ENCODE assay signal across 8 cellular contexts in genomic region chr9:112443200-112443599, GRCh38. TPM values are rescaled to one million over a fixed set of nuclear protein-coding genes. Genes with fewer than 3 reads are reported as not detected.
A peak's percentile ranks its signal among the peaks of the same experiment; 100 is the strongest.
DNase-seq lines count a peak whose midpoint lies in the region; ATAC-seq and TF ChIP-seq lines count a peak whose summit lies in the region.

No MANE protein-coding gene starts in this region.

- H3K27ac ChIP-seq in transverse colon: no peak overlapping the region

- in situ Hi-C loops in transverse colon (cut with MboI; ENCODE audit: low pct_ligation_motif_present in 1 of 4, low pct_unique_long_range_greater_than_20kb in 1 of 4, low sequenced_read_pairs in 3 of 4): no loop called here

- H3K4me3 ChIP-seq in AG09309 (ENCODE audit: control insufficient read depth, low read depth, low read length) (no peak overlapping the region), fibroblast of pulmonary artery (replicated peaks; ENCODE audit: low read depth, low read length) (no peak overlapping the region), transverse colon (no peak overlapping the region)

- no peak for TF ChIP-seq POLR2A in transverse colon (IDR thresholded peaks at IDR 0.05)

- no peaks in the 10 kb centered on the region for H3K27me3 ChIP-seq in transverse colon

- intact Hi-C loops in transverse colon (cut with DNase I; ENCODE audit: low total_unique reads): no loop called here

- TF ChIP-seq CTCF in AG09309 (IDR thresholded peaks at IDR 0.05; ENCODE audit: control insufficient read depth, insufficient read depth, low read depth, low read length, missing control alignments): peak; percentile 61
- TF ChIP-seq CTCF in GM12874 (IDR thresholded peaks at IDR 0.05; ENCODE audit: insufficient read depth, low read depth, low read length): peak; percentile 27; the same call in 1 of the 2 replicates
- TF ChIP-seq CTCF in fibroblast of pulmonary artery (IDR thresholded peaks at IDR 0.05; ENCODE audit: low read length, missing control alignments): peak; percentile 59
- peak; percentile 22 to 46 (median 36) for TF ChIP-seq CTCF in transverse colon (IDR thresholded peaks at IDR 0.05)

- H3K9me3 ChIP-seq in transverse colon: no peaks in the 10 kb centered on the region

- TF ChIP-seq EP300 in transverse colon (IDR thresholded peaks at IDR 0.05; ENCODE audit: low read depth): no peak

- ATAC-seq in GM21786 (IDR thresholded peaks at IDR 0.05; ENCODE audit: unreplicated experiment): no peak
- no peak for ATAC-seq in HG02610 (IDR thresholded peaks at IDR 0.05; ENCODE audit: unreplicated experiment)
- no peak for ATAC-seq in GM18870 (IDR thresholded peaks at IDR 0.05; ENCODE audit: unreplicated experiment)

- peaks cover 0 to 7% (median 0%) of the 10 kb centered on the region in 4 donors for H3K36me3 ChIP-seq in transverse colon

- DNase-seq in AG09309 (ENCODE audit: low read depth): peak; percentile 7
- peak; percentile 14 for DNase-seq in SW480 (ENCODE audit: low spot score)
- peak; percentile 45 for DNase-seq in fibroblast of pulmonary artery (ENCODE audit: low read depth)
- DNase-seq in transverse colon: no peak

- H3K4me1 ChIP-seq in transverse colon: peaks cover 0 to 9% (median 0%) of the 10 kb centered on the region in 4 donors

RNA-seq across cellular contexts. Expression of gene KIAA1958, which starts 43.4 kb away (rescaled TPM):
- total RNA-seq in transverse colon: 10 to 100 TPM in 2 of 4 donors, 1 to 10 TPM in 2; 5.0 to 12.4 (median 9.4) TPM
